In genomic region chr14:75426332-75427125, GRCh38 we compare ENCODE assay signal across 8 cellular contexts. TPM values are rescaled to one million over a fixed set of nuclear protein-coding genes. Genes with fewer than 3 reads are reported as not detected.
A peak's percentile ranks its signal among the peaks of the same experiment; 100 is the strongest.
DNase-seq lines count a peak whose midpoint lies in the region; ATAC-seq, FAIRE-seq and TF ChIP-seq lines count a peak whose summit lies in the region.

No MANE protein-coding gene starts in this region.

- ATAC-seq in GM19455 (IDR thresholded peaks at IDR 0.05; ENCODE audit: unreplicated experiment), result peak; percentile 65
- ATAC-seq in HG03521 (IDR thresholded peaks at IDR 0.05; ENCODE audit: unreplicated experiment), result peak; percentile 50

- H2BK15ac ChIP-seq in neuronal stem cell (ENCODE audit: low read length), result no peak overlapping the region

- H3K27me3 Mint-ChIP-seq in astrocyte (ENCODE audit: low read depth, unreplicated experiment), result no peaks in the 10 kb centered on the region

- H3K27ac ChIP-seq in astrocyte (ENCODE audit: low read depth, low read length), result no peak overlapping the region
- H3K27ac ChIP-seq in neuronal stem cell (replicated peaks; ENCODE audit: low read length), result no peak overlapping the region

- peaks cover 29% of the 10 kb centered on the region for H4K20me1 ChIP-seq in astrocyte (ENCODE audit: insufficient read depth, low read length)

- H3K4me3 ChIP-seq in GM06990 (replicated peaks; ENCODE audit: low read depth, low read length), result peak overlapping the region; percentile 85
- H3K4me3 ChIP-seq in astrocyte (ENCODE audit: insufficient read depth, low read depth, low read length), result no peak overlapping the region
- H3K4me3 ChIP-seq in neuronal stem cell (ENCODE audit: low read length in 2 of 2), result no peak overlapping the region

- DNase-seq in GM06990 (ENCODE audit: extremely low read depth, insufficient read length), result peak; percentile 65
- DNase-seq in astrocyte (ENCODE audit: low read depth), result no peak
- no peak for DNase-seq in neuronal stem cell (ENCODE audit: low spot score)
- DNase-seq in SKM-1 treated with dmso at 0.1 percent for 144 hours (lab: John Stamatoyannopoulos, UW; ENCODE audit: unreplicated experiment), result no peak
- DNase-seq in DMS 273 treated with DMSO at 0.1 percent for 48 hours (lab: John Stamatoyannopoulos, UW), result no peak
- no peak for DNase-seq in NCI-H2081 treated with DMSO at 0.1 percent for 48 hours (lab: John Stamatoyannopoulos, UW)

- H3K18ac ChIP-seq in neuronal stem cell (ENCODE audit: low read length), result no peak overlapping the region

- H2BK12ac ChIP-seq in neuronal stem cell (ENCODE audit: low read length), result no peak overlapping the region

- H3K14ac ChIP-seq in neuronal stem cell (ENCODE audit: low read length), result no peak overlapping the region

- no peak overlapping the region for H2BK120ac ChIP-seq in neuronal stem cell (ENCODE audit: low read depth, low read length)

- H2BK5ac ChIP-seq in neuronal stem cell (ENCODE audit: low read length), result no peak overlapping the region

- no peaks in the 10 kb centered on the region for H3K27me3 ChIP-seq in GM06990 (replicated peaks; ENCODE audit: control insufficient read depth, insufficient read depth, low read length)
- no peaks in the 10 kb centered on the region for H3K27me3 ChIP-seq in astrocyte (ENCODE audit: insufficient read depth, low read length)
- peaks cover 0 to 62% (median 16%) of the 10 kb centered on the region in 3 experiments for H3K27me3 ChIP-seq in neuronal stem cell (ENCODE audit: control insufficient read depth in 3 of 3, insufficient read depth in 3 of 3, low read depth in 1 of 3, low read length in 3 of 3)

- no peak overlapping the region for H3K27ac Mint-ChIP-seq in astrocyte (ENCODE audit: unreplicated experiment)

- TF ChIP-seq CTCF in GM06990 (IDR thresholded peaks at IDR 0.05; ENCODE audit: insufficient read depth, low read length, poor library complexity, severe bottlenecking) (no peak), astrocyte (IDR thresholded peaks at IDR 0.05; ENCODE audit: insufficient read depth, low read depth, low read length) (no peak)

- no peak overlapping the region for H3K4ac ChIP-seq in neuronal stem cell (ENCODE audit: low read length)

- peaks cover 3% of the 10 kb centered on the region for H3K79me1 ChIP-seq in neuronal stem cell (ENCODE audit: low read depth, low read length)

- no peak overlapping the region for H3K9ac ChIP-seq in astrocyte (ENCODE audit: low read length)
- no peak overlapping the region for H3K9ac ChIP-seq in neuronal stem cell (ENCODE audit: low read depth, low read length, poor library complexity)

- H3K36me3 ChIP-seq in GM06990 (ENCODE audit: control insufficient read depth, insufficient read depth, low read length) (no peaks in the 10 kb centered on the region), astrocyte (ENCODE audit: insufficient read depth, low read length) (no peaks in the 10 kb centered on the region), neuronal stem cell (replicated peaks in 1 of 2; ENCODE audit: control insufficient read depth in 2 of 2, insufficient read depth in 2 of 2, low read length in 2 of 2) (no peaks in the 10 kb centered on the region)

- peak overlapping the region; percentile 75 for H3K4me3 Mint-ChIP-seq in astrocyte (ENCODE audit: unreplicated experiment)

- no peaks in the 10 kb centered on the region for H3K9me3 Mint-ChIP-seq in astrocyte (ENCODE audit: unreplicated experiment)

- no peak for FAIRE-seq in astrocyte (lab: Jason Lieb, UNC)

- peaks cover 19% of the 10 kb centered on the region for H3K4me1 ChIP-seq in astrocyte (ENCODE audit: insufficient read depth, low read length)
- peaks cover 6 to 13% of the 10 kb centered on the region in 2 donors for H3K4me1 ChIP-seq in neuronal stem cell (ENCODE audit: control insufficient read depth in 2 of 2, insufficient read depth in 1 of 2, low read depth in 1 of 2, low read length in 2 of 2)

- no peak overlapping the region for H4K8ac ChIP-seq in neuronal stem cell (ENCODE audit: low read depth, low read length)

- H3K79me2 ChIP-seq in astrocyte (ENCODE audit: insufficient read depth, low read length), result peaks cover 17% of the 10 kb centered on the region

- no peak overlapping the region for H2AK5ac ChIP-seq in neuronal stem cell (ENCODE audit: low read depth, low read length)

- peaks cover 4% of the 10 kb centered on the region for H3K36me3 Mint-ChIP-seq in astrocyte (ENCODE audit: low read depth, unreplicated experiment)

- peak overlapping the region; percentile 88 for H2AFZ ChIP-seq in astrocyte (ENCODE audit: low read depth, low read length)
- peak overlapping the region; percentile 97 for H2AFZ ChIP-seq in neuronal stem cell (ENCODE audit: low read length)

- H3K4me2 ChIP-seq in astrocyte (ENCODE audit: low read length) (peak overlapping the region; percentile 89), neuronal stem cell (ENCODE audit: insufficient read depth, low read length, poor library complexity, severe bottlenecking) (no peak overlapping the region)

- WGBS in neuronal stem cell (ENCODE audit: extremely low coverage in 2 of 2, insufficient read length in 2 of 2, insufficient replicate concordance in 1 of 2), 2 donors, result no CpG with 5 or more reads among the region's 10 CpGs

- H3K9me3 ChIP-seq in astrocyte (ENCODE audit: insufficient read depth, low read depth, low read length), result no peaks in the 10 kb centered on the region
- H3K9me3 ChIP-seq in neuronal stem cell (replicated peaks in 1 of 2; ENCODE audit: control insufficient read depth in 2 of 2, insufficient read depth in 1 of 2, low read depth in 1 of 2, low read length in 2 of 2), result peaks cover 0 to 4% of the 10 kb centered on the region in 2 donors

- peaks cover 41% of the 10 kb centered on the region for H3K4me1 Mint-ChIP-seq in astrocyte (ENCODE audit: low read depth, unreplicated experiment)

- H4K91ac ChIP-seq in neuronal stem cell (ENCODE audit: low read depth, low read length, poor library complexity), result no peak overlapping the region

- no peak overlapping the region for H3K23ac ChIP-seq in neuronal stem cell (ENCODE audit: low read depth, low read length, poor library complexity)

RNA-seq across cellular contexts. Expression of gene JDP2, which starts 1.3 kb away (rescaled TPM):
- total RNA-seq in astrocyte, result 79.5 and 80.6 TPM in 2 replicates
- polyA plus RNA-seq in neuronal stem cell (2013, experiment 1 of 2), result 12.3 TPM
- polyA plus RNA-seq in neuronal stem cell (2013, experiment 2 of 2), result 12.4 TPM
